ENCODE assay signal across 10 cellular contexts in the genomic region with DNA sequence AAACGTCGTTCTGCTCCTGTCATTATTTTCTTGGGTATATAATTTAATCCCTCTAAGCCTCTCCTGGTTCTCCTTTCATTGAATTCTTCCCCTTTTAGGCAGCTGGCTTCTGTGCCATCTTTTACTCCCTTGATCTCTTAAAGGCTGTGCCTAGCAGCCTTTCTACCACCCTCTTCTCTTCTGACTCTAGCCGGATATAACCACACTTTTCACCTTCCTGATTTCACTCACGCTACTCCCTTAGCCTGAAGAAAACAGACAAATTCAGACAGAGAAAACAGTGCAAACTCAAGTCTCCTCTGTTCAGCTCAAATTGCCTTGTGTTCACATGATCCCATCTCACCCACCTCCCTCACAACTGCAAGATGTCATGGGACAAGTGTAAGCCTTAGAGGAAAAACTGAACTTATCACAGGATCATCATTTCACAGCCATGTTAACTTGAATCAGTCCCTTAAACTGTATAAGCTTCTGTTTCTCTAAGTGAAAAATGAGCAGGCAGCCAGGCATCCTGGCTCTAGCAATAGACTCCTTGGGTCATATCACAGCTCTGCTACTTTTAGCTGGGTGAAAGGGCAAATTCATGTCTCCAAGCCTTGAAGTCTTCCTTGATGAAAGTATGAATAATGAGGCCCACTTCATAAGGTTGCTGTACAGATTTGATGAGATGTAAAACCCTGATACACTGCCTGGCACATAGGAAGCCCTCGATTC.
A peak's percentile ranks its signal among the peaks of the same experiment; 100 is the strongest.
DNase-seq lines count a peak whose midpoint lies in the region; ATAC-seq lines count a peak whose summit lies in the region.
"Had no signal": no experiment of that assay in that cellular context is flagged by ENCODE, and none has a peak within 500 bp of the region (broad histone marks: within the 10 kb centered on the region; RNA-seq: fewer than 3 reads in every experiment).

No MANE protein-coding gene starts in this region.

- peak; percentile 54 for ATAC-seq in GM21423 (IDR thresholded peaks at IDR 0.05; ENCODE audit: unreplicated experiment)
- ATAC-seq in HG03575 (IDR thresholded peaks at IDR 0.05; ENCODE audit: extremely low read depth, insufficient number of reproducible peaks, low FRiP score, unreplicated experiment), result peak; percentile 87

- DNase-seq in GF-D8 (lab: John Stamatoyannopoulos, UW) (peak; percentile 60), fibroblast of peridontal ligament (ENCODE audit: extremely low read depth) (peak; percentile 31), NCI-H446 treated with DMSO at 0.1 percent for 48 hours (lab: John Stamatoyannopoulos, UW) (no peak), AG20443 (ENCODE audit: low spot score) (no peak), cerebellar cortex (ENCODE audit: low spot score) (no peak)
- no peak for DNase-seq in activated CD4-positive, CD25-positive, alpha-beta regulatory T cell treated with anti-CD3 and anti-CD28 coated beads, Interleukin-2, amount 50 U/mL, for 72 hours
- DNase-seq: left colon, posterior cingulate gyrus had no signal

Comparison
In these comparisons a context has a peak if more than half of its experiments do, and no peak if none do; other contexts are left out.
1. DNase-seq: peak in GF-D8 (single experiment) and fibroblast of peridontal ligament (single experiment); none in NCI-H446 treated with DMSO at 0.1 percent for 48 hours (single experiment), AG20443 (single experiment), activated CD4-positive, CD25-positive, alpha-beta regulatory T cell treated with anti-CD3 and anti-CD28 coated beads, Interleukin-2, amount 50 U/mL, for 72 hours (single experiment) and cerebellar cortex (single experiment).